9 cellular contexts compared by ENCODE assay signal in genomic region chr13:114148521-114148855, GRCh38. TPM values are rescaled to one million over a fixed set of nuclear protein-coding genes. Genes with fewer than 3 reads are reported as not detected.
DNase-seq lines count a peak whose midpoint lies in the region; ATAC-seq, FAIRE-seq and TF ChIP-seq lines count a peak whose summit lies in the region.
"Had no signal": no experiment of that assay in that cellular context is flagged by ENCODE, and none has a peak within 500 bp of the region (broad histone marks: within the 10 kb centered on the region; RNA-seq: fewer than 3 reads in every experiment).

No MANE protein-coding gene starts in this region.

- FAIRE-seq in kidney (lab: Jason Lieb, UNC), result no peak

- no peak overlapping the region for H3K9ac ChIP-seq in kidney (ENCODE audit: low read length in 2 of 2)

- no peaks in the 10 kb centered on the region for H3K27me3 ChIP-seq in tibial artery

- ATAC-seq in HG03103 (IDR thresholded peaks at IDR 0.05; ENCODE audit: low read depth, unreplicated experiment), result peak; percentile 69

- H3K27ac ChIP-seq in kidney (ENCODE audit: low read depth in 2 of 2, low read length in 2 of 2) (no peak overlapping the region), tibial artery (no peak overlapping the region)

- intact Hi-C loops in kidney (cut with DNase I), result no loop called here
- intact Hi-C loops in tibial artery (cut with DNase I; ENCODE audit: low total_unique reads), result no loop called here

- H3K36me3 ChIP-seq in kidney (ENCODE audit: control insufficient read depth in 1 of 2, insufficient read depth in 2 of 2, low read length in 2 of 2), result no peaks in the 10 kb centered on the region
- H3K36me3 ChIP-seq in tibial artery, result no peaks in the 10 kb centered on the region

- peak; percentile 50 for DNase-seq in NCI-H2171 treated with DMSO at 0.1 percent for 48 hours (lab: John Stamatoyannopoulos, UW)
- no peak for DNase-seq in NCI-H2171 (lab: John Stamatoyannopoulos, UW)
- peak; percentile 71 for DNase-seq in activated CD4-positive, CD25-positive, alpha-beta regulatory T cell treated with anti-CD3 and anti-CD28 coated beads, Interleukin-2, amount 50 U/mL, for 16 hours (ENCODE audit: low read depth, low spot score)
- DNase-seq in kidney, result peak; percentile 70
- DNase-seq in dedifferentiated amniotic fluid mesenchymal stem cell (ENCODE audit: extremely low spot score), result no peak
- DNase-seq in cerebellum (ENCODE audit: low spot score), result no peak
- DNase-seq in tibial artery, result no peak

- H3K9me3 ChIP-seq in kidney (ENCODE audit: control insufficient read depth in 1 of 2, low read length in 2 of 2), result no peaks in the 10 kb centered on the region
- H3K9me3 ChIP-seq in tibial artery, result no peaks in the 10 kb centered on the region

- H3K4me1 ChIP-seq in kidney (ENCODE audit: control insufficient read depth in 1 of 2, insufficient read depth in 1 of 2, low read depth in 1 of 2, low read length in 2 of 2), result no peaks in the 10 kb centered on the region
- peaks cover 0 to 9% (median 0%) of the 10 kb centered on the region in 4 donors for H3K4me1 ChIP-seq in tibial artery

- no peak overlapping the region for H3K4me3 ChIP-seq in kidney (ENCODE audit: low read length in 2 of 2)
- no peak overlapping the region for H3K4me3 ChIP-seq in tibial artery

- TF ChIP-seq CTCF in kidney (IDR thresholded peaks at IDR 0.05; ENCODE audit: borderline replicate concordance, extremely low read depth, insufficient read depth) (no peak), tibial artery (IDR thresholded peaks at IDR 0.05) (no peak)

RNA-seq across cellular contexts. Expression of gene RASA3, which starts 16.1 kb away (rescaled TPM):
- total RNA-seq in kidney (28.8 TPM), cerebellum (19.1 TPM)
- polyA plus RNA-seq in kidney (ENCODE audit: insufficient read depth, low read depth, low replicate concordance), result 4.2 TPM

RNA-seq across cellular contexts. Expression of gene CFAP97D2, which starts 30.6 kb away (rescaled TPM):
- total RNA-seq in kidney, result not detected
- polyA plus RNA-seq in kidney (ENCODE audit: insufficient read depth, low read depth, low replicate concordance), result not detected
- not detected for total RNA-seq in cerebellum
- total RNA-seq: kidney epithelial cell had no signal

Comparison
In these comparisons a context has a peak if more than half of its experiments do, and no peak if none do; other contexts are left out.
1. DNase-seq: peak in NCI-H2171 treated with DMSO at 0.1 percent for 48 hours (single experiment), activated CD4-positive, CD25-positive, alpha-beta regulatory T cell treated with anti-CD3 and anti-CD28 coated beads, Interleukin-2, amount 50 U/mL, for 16 hours (single experiment) and kidney (single experiment); none in NCI-H2171 (single experiment), dedifferentiated amniotic fluid mesenchymal stem cell (single experiment), cerebellum (single experiment) and tibial artery (0 of 2).